In the genomic region with DNA sequence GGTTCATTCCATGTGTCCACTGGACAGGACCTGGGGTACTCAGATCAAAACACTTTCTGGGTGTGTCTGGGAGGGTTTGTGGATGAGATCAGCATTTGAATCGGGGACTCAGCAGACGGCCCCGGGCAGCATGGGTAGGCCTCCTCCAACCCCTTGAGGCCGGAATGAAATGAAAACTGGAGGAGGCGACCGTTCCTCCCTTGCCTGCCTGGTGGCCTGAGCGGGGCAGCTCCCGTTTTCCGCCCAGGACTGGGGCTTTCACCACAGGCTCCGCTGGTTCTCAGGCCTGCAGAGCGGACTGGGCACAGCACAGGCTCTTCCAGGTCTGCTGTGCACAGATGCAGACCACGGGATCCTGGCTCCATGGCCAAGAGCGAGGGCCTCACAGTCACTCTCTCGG, we compare ENCODE assay signal across 1 cellular context.
TF ChIP-seq lines count a peak whose summit lies in the region.

No MANE protein-coding gene starts in this region.

TF ChIP-seq in HepG2, 621 proteins besides CTCF, POLR2A, EP300 and RAD21 (continued from another document):
- TF ChIP-seq ASH2L (IDR thresholded peaks at IDR 0.05; ENCODE audit: insufficient read length, low read depth, low read length) = no peak
- TF ChIP-seq SOX6 (IDR thresholded peaks at IDR 0.05) = no peak
- TF ChIP-seq SOX6 (CRISPR knock-in tag; IDR thresholded peaks at IDR 0.05) = no peak
- no peak for TF ChIP-seq SMARCE1 (IDR thresholded peaks at IDR 0.05; ENCODE audit: borderline replicate concordance)
- no peak for TF ChIP-seq POLR2AphosphoS2 (IDR thresholded peaks at IDR 0.05; ENCODE audit: low read depth, low read length)
- no peak for TF ChIP-seq RCOR2 (CRISPR knock-in tag; IDR thresholded peaks at IDR 0.05)
